ENCODE assay signal across 13 cellular contexts in genomic region chr9:124449381-124450151, GRCh38. TPM values are rescaled to one million over a fixed set of nuclear protein-coding genes. Genes with fewer than 3 reads are reported as not detected.
"Had no signal": no experiment of that assay in that cellular context is flagged by ENCODE, and none has a peak within 500 bp of the region (broad histone marks: within the 10 kb centered on the region; RNA-seq: fewer than 3 reads in every experiment).

No MANE protein-coding gene starts in this region.

- DNase-seq: activated CD8-positive, alpha-beta T cell treated with anti-CD3 and anti-CD28 coated beads, Interleukin-2, amount 10 ng/mL, durations not matched to agents 7 days and 5 days; amniotic stem cell; gastrocnemius medialis; kidney glomerular epithelial cell; lower lobe of right lung; naive B cell had no signal

- H3K27ac Mint-ChIP-seq: activated CD8-positive, alpha-beta T cell treated with anti-CD3 and anti-CD28 coated beads, Interleukin-2, amount 10 ng/mL, durations not matched to agents 7 days and 5 days; activated naive CD4-positive, alpha-beta T cell treated with anti-CD3 and anti-CD28 coated beads, Interleukin-2, amount 10 ng/mL, durations not matched to agents 7 days and 5 days had no signal

- H3K27ac ChIP-seq: gastrocnemius medialis, lower lobe of right lung, skin epidermis, tibial artery, vagina had no signal

- H3K9me3 Mint-ChIP-seq: activated naive CD4-positive, alpha-beta T cell treated with anti-CD3 and anti-CD28 coated beads, Interleukin-2, amount 10 ng/mL, durations not matched to agents 7 days and 5 days had no signal

- H3K36me3 ChIP-seq: gastrocnemius medialis, lower lobe of right lung, tibial artery, vagina had no signal

- H3K36me3 Mint-ChIP-seq: activated naive CD4-positive, alpha-beta T cell treated with anti-CD3 and anti-CD28 coated beads, Interleukin-2, amount 10 ng/mL, durations not matched to agents 7 days and 5 days; brain; naive B cell had no signal

- H3K4me3 ChIP-seq: gastrocnemius medialis, lower lobe of right lung, skin epidermis, tibial artery, vagina had no signal

- H3K9me3 ChIP-seq: gastrocnemius medialis, lower lobe of right lung, tibial artery, vagina had no signal

- ATAC-seq: activated CD8-positive, alpha-beta T cell treated with anti-CD3 and anti-CD28 coated beads, Interleukin-2, amount 10 ng/mL, durations not matched to agents 7 days and 5 days; gastrocnemius medialis; lower lobe of right lung had no signal

- H3K4me3 Mint-ChIP-seq: activated CD8-positive, alpha-beta T cell treated with anti-CD3 and anti-CD28 coated beads, Interleukin-2, amount 10 ng/mL, durations not matched to agents 7 days and 5 days; activated naive CD4-positive, alpha-beta T cell treated with anti-CD3 and anti-CD28 coated beads, Interleukin-2, amount 10 ng/mL, durations not matched to agents 7 days and 5 days had no signal

- H3K27me3 ChIP-seq: vagina had no signal

- H3K4me1 ChIP-seq: lower lobe of right lung had no signal

RNA-seq across cellular contexts. Expression of gene ADGRD2, which starts 0.7 kb away (rescaled TPM):
- total RNA-seq: activated CD8-positive, alpha-beta T cell treated with anti-CD3 and anti-CD28 coated beads, Interleukin-2, amount 10 ng/mL, durations not matched to agents 7 days and 5 days; fibroblast of lung; gastrocnemius medialis; lower lobe of right lung; T-helper 1 cell treated with Interleukin-12 subunit alpha and Interleukin-12 subunit beta and Interleukin-4 antibody, amounts not matched to agents 30 ng/mL and 1 ng/mL, for 36 hours had no signal
- polyA plus RNA-seq: fibroblast of lung had no signal

RNA-seq across cellular contexts. Expression of gene NR5A1, which starts 57.6 kb away (rescaled TPM):
- total RNA-seq: activated CD8-positive, alpha-beta T cell treated with anti-CD3 and anti-CD28 coated beads, Interleukin-2, amount 10 ng/mL, durations not matched to agents 7 days and 5 days; fibroblast of lung; gastrocnemius medialis; lower lobe of right lung; T-helper 1 cell treated with Interleukin-12 subunit alpha and Interleukin-12 subunit beta and Interleukin-4 antibody, amounts not matched to agents 30 ng/mL and 1 ng/mL, for 36 hours had no signal
- polyA plus RNA-seq: fibroblast of lung had no signal
